In the genomic region with DNA sequence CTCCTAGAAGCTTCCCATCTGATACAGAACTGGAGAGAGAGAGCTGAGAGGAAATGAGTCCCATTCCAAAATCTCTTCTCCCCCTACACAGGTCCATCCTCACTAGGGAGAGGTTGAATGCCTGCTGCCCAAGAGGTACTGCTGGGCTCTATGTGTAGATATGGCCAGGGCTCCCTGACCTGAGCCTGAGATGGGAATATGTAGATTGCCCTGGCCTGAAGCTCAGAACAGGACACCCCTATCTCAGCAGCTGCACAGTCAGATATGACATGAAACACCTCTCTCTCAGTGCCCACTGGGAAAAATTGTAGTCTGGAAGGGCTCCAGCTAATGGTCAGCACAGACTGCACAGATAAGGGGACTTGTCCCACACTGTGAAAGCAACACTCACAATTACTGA, we compare ENCODE assay signal across 10 cellular contexts. TPM values are rescaled to one million over a fixed set of nuclear protein-coding genes. Genes with fewer than 3 reads are reported as not detected.
DNase-seq lines count a peak whose midpoint lies in the region; ATAC-seq and TF ChIP-seq lines count a peak whose summit lies in the region.
"Had no signal": no experiment of that assay in that cellular context is flagged by ENCODE, and none has a peak within 500 bp of the region (broad histone marks: within the 10 kb centered on the region; RNA-seq: fewer than 3 reads in every experiment).

No MANE protein-coding gene starts in this region.

- H3K79me2 ChIP-seq in hepatocyte, result no peaks in the 10 kb centered on the region

- no peaks in the 10 kb centered on the region for H3K9me3 ChIP-seq in hepatocyte (ENCODE audit: low read depth)

- H3K4me1 ChIP-seq in hepatocyte (ENCODE audit: insufficient read depth), result peaks cover 20% of the 10 kb centered on the region

- no peak for TF ChIP-seq CTCF in hepatocyte (IDR thresholded peaks at IDR 0.05; ENCODE audit: poor library complexity)

- no peaks in the 10 kb centered on the region for H3K9me2 ChIP-seq in hepatocyte (replicated peaks; ENCODE audit: insufficient read depth)

- H3K4me2 ChIP-seq in hepatocyte, result peak overlapping the region; percentile 21

- H2AFZ ChIP-seq in hepatocyte, result no peak overlapping the region

- no peaks in the 10 kb centered on the region for H4K20me1 ChIP-seq in hepatocyte (ENCODE audit: insufficient read depth, poor library complexity, severe bottlenecking)

- H3K4me3 ChIP-seq in hepatocyte, result no peak overlapping the region

- ATAC-seq in HG03095 (IDR thresholded peaks at IDR 0.05; ENCODE audit: unreplicated experiment), result no peak
- ATAC-seq: stimulated activated memory B cell treated with anti-CD40 and anti-IgM and Interleukin-4, amounts not matched to agents 10 μg/mL and 1 μg/mL and 100 μg/mL, for 72 hours had no signal

- H3K27me3 ChIP-seq in hepatocyte, result no peaks in the 10 kb centered on the region

- H3K27ac ChIP-seq in angular gyrus (ENCODE audit: low read depth, low read length) (peak overlapping the region; percentile 99), hepatocyte (peak overlapping the region; percentile 85), substantia nigra (ENCODE audit: low read depth, low read length, poor library complexity, severe bottlenecking) (peak overlapping the region; percentile 87)

- DNase-seq in hepatocyte (ENCODE audit: low spot score) (no peak), substantia nigra (lab: John Stamatoyannopoulos, UW) (peak in 14 of 49 donors; percentile 11 to 67 (median 31)), iPS-NIHi11 (ENCODE audit: low spot score) (no peak), COLO829 (ENCODE audit: low spot score) (no peak)
- DNase-seq: NCI-H2171 treated with DMSO at 0.1 percent for 48 hours, SW 1271 had no signal

- H3K36me3 ChIP-seq in hepatocyte (replicated peaks; ENCODE audit: insufficient read depth, low read depth), result no peaks in the 10 kb centered on the region

RNA-seq across cellular contexts. Expression of gene IFIT1B, which starts 3.1 kb away (rescaled TPM):
- total RNA-seq in hepatocyte, result not detected in 2 replicates
- polyA plus RNA-seq in hepatocyte, result not detected in 2 replicates
- total RNA-seq: pulmonary artery endothelial cell had no signal

RNA-seq across cellular contexts. Expression of gene IFIT1, which starts 17.7 kb away (rescaled TPM):
- 14.7 and 15.1 TPM in 2 replicates for total RNA-seq in hepatocyte
- polyA plus RNA-seq in hepatocyte, result 5.6 and 8.2 TPM in 2 replicates

RNA-seq across cellular contexts. Expression of gene IFIT5, which starts 39.7 kb away (rescaled TPM):
- total RNA-seq in hepatocyte, result 17.1 and 17.5 TPM in 2 replicates
- polyA plus RNA-seq in hepatocyte, result 6.5 and 7.3 TPM in 2 replicates

RNA-seq across cellular contexts. Expression of gene IFIT3, which starts 46.9 kb away (rescaled TPM):
- 10.5 and 10.8 TPM in 2 replicates for total RNA-seq in hepatocyte
- 6.9 and 8.6 TPM in 2 replicates for polyA plus RNA-seq in hepatocyte
